ENCODE assay signal across 21 cellular contexts in genomic region chr22:37160037-37160436, GRCh38. TPM values are rescaled to one million over a fixed set of nuclear protein-coding genes. Genes with fewer than 3 reads are reported as not detected.
A peak's percentile ranks its signal among the peaks of the same experiment; 100 is the strongest.
DNase-seq lines count a peak whose midpoint lies in the region; ATAC-seq and TF ChIP-seq lines count a peak whose summit lies in the region.
"Had no signal": no experiment of that assay in that cellular context is flagged by ENCODE, and none has a peak within 500 bp of the region (broad histone marks: within the 10 kb centered on the region; RNA-seq: fewer than 3 reads in every experiment).

No MANE protein-coding gene starts in this region.

- POLR2A ChIA-PET in activated CD4-positive, alpha-beta T cell treated with anti-CD3 and anti-CD28 coated beads for 36 hours (lab: Charles Lee) = interaction anchor here (0.7 to 0.8 kb wide), 2 partner anchors 22 to 154 kb away, joined by 3 to 5 read pairs; no protein-coding TSS in a partner anchor
- POLR2A ChIA-PET in WTC11 (lab: Charles Lee) = no interaction called here

- CTCF ChIA-PET in activated CD4-positive, alpha-beta T cell treated with anti-CD3 and anti-CD28 coated beads for 36 hours (lab: Charles Lee) = interaction anchor here (0.7 kb wide), 1 partner anchor 8 kb away, joined by 3 read pairs; no protein-coding TSS in a partner anchor
- CTCF ChIA-PET in WTC11 (lab: Charles Lee) = interaction anchor here (1.3 to 2.3 kb wide), 3 partner anchors 12 to 182 kb away, joined by 4 to 7 read pairs (median 4); no protein-coding TSS in a partner anchor

- no peak for TF ChIP-seq CTCF in WTC11 (IDR thresholded peaks at IDR 0.05)
- no peak for TF ChIP-seq CTCF in osteoblast (IDR thresholded peaks at IDR 0.05; ENCODE audit: extremely low read depth, low read depth, low read length)

- no peak overlapping the region for H3K4me3 Mint-ChIP-seq in activated CD4-positive, alpha-beta T cell treated with anti-CD3 and anti-CD28 coated beads, Interleukin-2, amount 10 ng/mL, durations not matched to agents 24 days and 14 days
- no peak overlapping the region for H3K4me3 Mint-ChIP-seq in activated CD4-positive, alpha-beta T cell treated with anti-CD3 and anti-CD28 coated beads for 36 hours
- no peak overlapping the region for H3K4me3 Mint-ChIP-seq in WTC11
- H3K4me3 Mint-ChIP-seq in effector memory CD8-positive, alpha-beta T cell = peak overlapping the region; percentile 50 to 62
- H3K4me3 Mint-ChIP-seq: stimulated activated naive B cell treated with anti-CD40 and anti-IgM and Interleukin-4, amounts not matched to agents 10 μg/mL and 1 μg/mL and 100 μg/mL, for 72 hours had no signal

- no peaks in the 10 kb centered on the region for H3K27me3 Mint-ChIP-seq in activated CD4-positive, alpha-beta T cell treated with anti-CD3 and anti-CD28 coated beads, Interleukin-2, amount 10 ng/mL, durations not matched to agents 24 days and 14 days
- H3K27me3 Mint-ChIP-seq in activated CD4-positive, alpha-beta T cell treated with anti-CD3 and anti-CD28 coated beads for 36 hours = no peaks in the 10 kb centered on the region
- H3K27me3 Mint-ChIP-seq in WTC11 (ENCODE audit: low read depth) = 0 out of 2 replicates have a peak, but pooled peaks cover 4% of the 10 kb centered on the region
- H3K27me3 Mint-ChIP-seq in effector memory CD8-positive, alpha-beta T cell = no peaks in the 10 kb centered on the region

- H3K36me3 ChIP-seq in osteoblast (ENCODE audit: insufficient read depth, low read length) = no peaks in the 10 kb centered on the region
- H3K36me3 ChIP-seq: left ventricle myocardium inferior, right atrium auricular region, tibial artery had no signal

- no peaks in the 10 kb centered on the region for H3K9me3 ChIP-seq in osteoblast (ENCODE audit: low read depth, low read length)
- H3K9me3 ChIP-seq: right atrium auricular region had no signal

- DNase-seq in activated CD4-positive, alpha-beta T cell treated with anti-CD3 and anti-CD28 coated beads, Interleukin-2, amount 10 ng/mL, durations not matched to agents 24 days and 14 days = no peak
- DNase-seq in activated CD4-positive, alpha-beta T cell treated with anti-CD3 and anti-CD28 coated beads for 36 hours = no peak
- DNase-seq in WTC11 (ENCODE audit: low spot score) = no peak
- DNase-seq in effector memory CD8-positive, alpha-beta T cell = no peak
- peak; percentile 46 for DNase-seq in osteoblast (ENCODE audit: insufficient read length, low spot score, missing footprints)
- DNase-seq in DMS153 (lab: John Stamatoyannopoulos, UW) = no peak
- DNase-seq in activated effector memory CD4-positive, alpha-beta T cell treated with anti-CD3 and anti-CD28 coated beads, Interleukin-2, amount 50 U/mL, for 16 hours = no peak
- DNase-seq: activated gamma-delta T cell treated with Interleukin-2 at 50 U/mL for 16 hours; left ventricle myocardium inferior; NCI-H1436 treated with DMSO at 0.1 percent for 48 hours; NCI-H2171; stimulated activated naive B cell treated with anti-CD40 and anti-IgM and Interleukin-4, amounts not matched to agents 10 μg/mL and 1 μg/mL and 100 μg/mL, for 72 hours; tibial artery had no signal

- intact Hi-C loops in activated CD4-positive, alpha-beta T cell treated with anti-CD3 and anti-CD28 coated beads, Interleukin-2, amount 10 ng/mL, durations not matched to agents 24 days and 14 days (cut with micrococcal nuclease) = no loop called here
- intact Hi-C loops in activated CD4-positive, alpha-beta T cell treated with anti-CD3 and anti-CD28 coated beads for 36 hours (cut with DNase I, micrococcal nuclease) = loop anchor here in 1 of 2 experiments (5.0 kb wide), 1 partner anchor 82 kb away; the partner anchor contains the start of gene RAC2

- H2AFZ ChIP-seq in osteoblast (ENCODE audit: low read length) = no peak overlapping the region

- H4K20me1 ChIP-seq in osteoblast (ENCODE audit: insufficient read depth, low read length) = no peaks in the 10 kb centered on the region

- no peak for ATAC-seq in activated CD4-positive, alpha-beta T cell treated with anti-CD3 and anti-CD28 coated beads for 36 hours
- ATAC-seq in WTC11 (peak; percentile 68; the same call in 1 of the 2 replicates), GM19452 (IDR thresholded peaks at IDR 0.05; ENCODE audit: unreplicated experiment) (no peak)
- ATAC-seq in effector memory CD8-positive, alpha-beta T cell (replicated peaks) = no peak
- ATAC-seq: stimulated activated naive B cell treated with anti-CD40 and anti-IgM and Interleukin-4, amounts not matched to agents 10 μg/mL and 1 μg/mL and 100 μg/mL, for 72 hours had no signal

- no peak overlapping the region for H3K4me2 ChIP-seq in osteoblast (ENCODE audit: insufficient read depth, low read length)
- H3K4me2 ChIP-seq: A549 had no signal

- H3K9me3 Mint-ChIP-seq in activated CD4-positive, alpha-beta T cell treated with anti-CD3 and anti-CD28 coated beads, Interleukin-2, amount 10 ng/mL, durations not matched to agents 24 days and 14 days = no peaks in the 10 kb centered on the region
- peaks cover 5% of the 10 kb centered on the region for H3K9me3 Mint-ChIP-seq in activated CD4-positive, alpha-beta T cell treated with anti-CD3 and anti-CD28 coated beads for 36 hours (ENCODE audit: low read depth)
- peaks cover 6% of the 10 kb centered on the region for H3K9me3 Mint-ChIP-seq in WTC11
- H3K9me3 Mint-ChIP-seq in effector memory CD8-positive, alpha-beta T cell = no peaks in the 10 kb centered on the region

- no peaks in the 10 kb centered on the region for H3K79me2 ChIP-seq in osteoblast (ENCODE audit: insufficient read depth, low read length)

- peaks cover 15% of the 10 kb centered on the region for H3K27me3 ChIP-seq in osteoblast (ENCODE audit: insufficient read depth, low read length)
- H3K27me3 ChIP-seq: right atrium auricular region had no signal

- no peak overlapping the region for H3K27ac ChIP-seq in osteoblast (ENCODE audit: low read depth, low read length)
- H3K27ac ChIP-seq: A549, C4-2B, coronary artery, epithelial cell of prostate, left ventricle myocardium inferior, right atrium auricular region, tibial artery had no signal

- no peaks in the 10 kb centered on the region for H3K36me3 Mint-ChIP-seq in activated CD4-positive, alpha-beta T cell treated with anti-CD3 and anti-CD28 coated beads, Interleukin-2, amount 10 ng/mL, durations not matched to agents 24 days and 14 days (ENCODE audit: low read depth)
- H3K36me3 Mint-ChIP-seq in activated CD4-positive, alpha-beta T cell treated with anti-CD3 and anti-CD28 coated beads for 36 hours (ENCODE audit: low read depth) = no peaks in the 10 kb centered on the region
- no peaks in the 10 kb centered on the region for H3K36me3 Mint-ChIP-seq in WTC11
- H3K36me3 Mint-ChIP-seq in effector memory CD8-positive, alpha-beta T cell (ENCODE audit: insufficient read depth) = peaks cover 28% of the 10 kb centered on the region
- H3K36me3 Mint-ChIP-seq: stimulated activated naive B cell treated with anti-CD40 and anti-IgM and Interleukin-4, amounts not matched to agents 10 μg/mL and 1 μg/mL and 100 μg/mL, for 72 hours had no signal

- H3K4me3 ChIP-seq in osteoblast (ENCODE audit: insufficient read depth, low read length) = no peak overlapping the region
- H3K4me3 ChIP-seq: A549, coronary artery, left ventricle myocardium inferior, right atrium auricular region, tibial artery had no signal

- peaks cover 7% of the 10 kb centered on the region for H3K4me1 ChIP-seq in osteoblast (ENCODE audit: insufficient read depth, low read length)
- H3K4me1 ChIP-seq: left ventricle myocardium inferior, right atrium auricular region, tibial artery had no signal

- peak overlapping the region; percentile 63 for H3K27ac Mint-ChIP-seq in activated CD4-positive, alpha-beta T cell treated with anti-CD3 and anti-CD28 coated beads, Interleukin-2, amount 10 ng/mL, durations not matched to agents 24 days and 14 days
- no peak overlapping the region for H3K27ac Mint-ChIP-seq in activated CD4-positive, alpha-beta T cell treated with anti-CD3 and anti-CD28 coated beads for 36 hours
- no peak overlapping the region for H3K27ac Mint-ChIP-seq in WTC11
- peak overlapping the region in 1 of 2 donors; percentile 89 for H3K27ac Mint-ChIP-seq in effector memory CD8-positive, alpha-beta T cell
- H3K27ac Mint-ChIP-seq: stimulated activated naive B cell treated with anti-CD40 and anti-IgM and Interleukin-4, amounts not matched to agents 10 μg/mL and 1 μg/mL and 100 μg/mL, for 72 hours had no signal

- H3K4me1 Mint-ChIP-seq in activated CD4-positive, alpha-beta T cell treated with anti-CD3 and anti-CD28 coated beads, Interleukin-2, amount 10 ng/mL, durations not matched to agents 24 days and 14 days = peaks cover 78% of the 10 kb centered on the region
- H3K4me1 Mint-ChIP-seq in activated CD4-positive, alpha-beta T cell treated with anti-CD3 and anti-CD28 coated beads for 36 hours = peaks cover 75% of the 10 kb centered on the region
- H3K4me1 Mint-ChIP-seq in WTC11 = 0 out of 2 replicates have a peak, but pooled peaks cover 2% of the 10 kb centered on the region
- H3K4me1 Mint-ChIP-seq in effector memory CD8-positive, alpha-beta T cell (ENCODE audit: low read depth in 2 of 2) = peaks cover 71 to 76% of the 10 kb centered on the region in 2 donors

TF ChIP-seq in WTC11, 78 proteins besides CTCF, POLR2A, EP300 and RAD21 (continues in another document):
- TF ChIP-seq ZNF263 (CRISPR knock-in tag; IDR thresholded peaks at IDR 0.05; ENCODE audit: low read depth) = no peak
- TF ChIP-seq NFE2L1 (CRISPR knock-in tag; IDR thresholded peaks at IDR 0.05) = no peak
- no peak for TF ChIP-seq ZNF219 (CRISPR knock-in tag; IDR thresholded peaks at IDR 0.05; ENCODE audit: borderline replicate concordance)

RNA-seq across cellular contexts. Expression of gene IL2RB, which starts 10.3 kb away (rescaled TPM):
- 288 and 296 TPM in 2 replicates for total RNA-seq in activated CD4-positive, alpha-beta T cell treated with anti-CD3 and anti-CD28 coated beads, Interleukin-2, amount 10 ng/mL, durations not matched to agents 24 days and 14 days
- total RNA-seq in activated CD4-positive, alpha-beta T cell treated with anti-CD3 and anti-CD28 coated beads for 36 hours = 100 to 1,000 TPM; 204 to 231 TPM
- total RNA-seq in WTC11 (2021) (0.92 to 1.4 TPM (median 1.1 TPM) in 3 replicates), osteoblast (0.59 TPM in 1 of 2 replicates, not detected in the other)
- total RNA-seq: MCF 10A had no signal

RNA-seq across cellular contexts. Expression of gene C1QTNF6, which starts 28.0 kb away (rescaled TPM):
- total RNA-seq in activated CD4-positive, alpha-beta T cell treated with anti-CD3 and anti-CD28 coated beads, Interleukin-2, amount 10 ng/mL, durations not matched to agents 24 days and 14 days = 6.0 and 6.9 TPM in 2 replicates
- total RNA-seq in activated CD4-positive, alpha-beta T cell treated with anti-CD3 and anti-CD28 coated beads for 36 hours = 1 to 10 TPM; 8.4 to 8.7 TPM
- total RNA-seq in WTC11 (2021) (5.7 to 6.4 TPM (median 5.9 TPM) in 3 replicates), osteoblast (11.9 and 18.3 TPM in 2 replicates)

RNA-seq across cellular contexts. Expression of gene TMPRSS6, which starts 50.5 kb away (rescaled TPM):
- total RNA-seq in activated CD4-positive, alpha-beta T cell treated with anti-CD3 and anti-CD28 coated beads, Interleukin-2, amount 10 ng/mL, durations not matched to agents 24 days and 14 days = 6.8 and 7.1 TPM in 2 replicates
- 10 to 100 TPM; 17.6 to 20.2 TPM for total RNA-seq in activated CD4-positive, alpha-beta T cell treated with anti-CD3 and anti-CD28 coated beads for 36 hours
- 0.11 to 0.14 TPM in 2 of 3 replicates, not detected in the other for total RNA-seq in WTC11 (2021)
- not detected in 2 replicates for total RNA-seq in osteoblast
- total RNA-seq: astrocyte, left ventricle myocardium inferior, MCF 10A, right atrium auricular region had no signal

RNA-seq across cellular contexts. Expression of gene SSTR3, which starts 52.2 kb away (rescaled TPM):
- total RNA-seq in activated CD4-positive, alpha-beta T cell treated with anti-CD3 and anti-CD28 coated beads, Interleukin-2, amount 10 ng/mL, durations not matched to agents 24 days and 14 days = 3.5 and 4.0 TPM in 2 replicates
- 10 to 100 TPM; 14.8 to 15.6 TPM for total RNA-seq in activated CD4-positive, alpha-beta T cell treated with anti-CD3 and anti-CD28 coated beads for 36 hours
- total RNA-seq in WTC11 (2021) (0.21 to 0.25 TPM (median 0.22 TPM) in 3 replicates), osteoblast (not detected in 2 replicates)
- total RNA-seq: astrocyte, left ventricle myocardium inferior, MCF 10A, right atrium auricular region had no signal

Comparison
In these comparisons a context has a peak if more than half of its experiments do, and no peak if none do; other contexts are left out.
1. H3K4me3 Mint-ChIP-seq: peak in effector memory CD8-positive, alpha-beta T cell (2 of 2); none in activated CD4-positive, alpha-beta T cell treated with anti-CD3 and anti-CD28 coated beads, Interleukin-2, amount 10 ng/mL, durations not matched to agents 24 days and 14 days (single experiment), activated CD4-positive, alpha-beta T cell treated with anti-CD3 and anti-CD28 coated beads for 36 hours (single experiment) and WTC11 (single experiment).
2. RNA of gene IL2RB, which starts 10.3 kb away (total RNA-seq): 288 to 296 TPM in activated CD4-positive, alpha-beta T cell treated with anti-CD3 and anti-CD28 coated beads, Interleukin-2, amount 10 ng/mL, durations not matched to agents 24 days and 14 days and 204 to 231 TPM in activated CD4-positive, alpha-beta T cell treated with anti-CD3 and anti-CD28 coated beads for 36 hours; 0.92 to 1.4 TPM in WTC11 and 0.59 TPM in osteoblast; every median in the first group is over 10 times any median in the second.